ENCODE assay signal across 14 cellular contexts in the genomic region with DNA sequence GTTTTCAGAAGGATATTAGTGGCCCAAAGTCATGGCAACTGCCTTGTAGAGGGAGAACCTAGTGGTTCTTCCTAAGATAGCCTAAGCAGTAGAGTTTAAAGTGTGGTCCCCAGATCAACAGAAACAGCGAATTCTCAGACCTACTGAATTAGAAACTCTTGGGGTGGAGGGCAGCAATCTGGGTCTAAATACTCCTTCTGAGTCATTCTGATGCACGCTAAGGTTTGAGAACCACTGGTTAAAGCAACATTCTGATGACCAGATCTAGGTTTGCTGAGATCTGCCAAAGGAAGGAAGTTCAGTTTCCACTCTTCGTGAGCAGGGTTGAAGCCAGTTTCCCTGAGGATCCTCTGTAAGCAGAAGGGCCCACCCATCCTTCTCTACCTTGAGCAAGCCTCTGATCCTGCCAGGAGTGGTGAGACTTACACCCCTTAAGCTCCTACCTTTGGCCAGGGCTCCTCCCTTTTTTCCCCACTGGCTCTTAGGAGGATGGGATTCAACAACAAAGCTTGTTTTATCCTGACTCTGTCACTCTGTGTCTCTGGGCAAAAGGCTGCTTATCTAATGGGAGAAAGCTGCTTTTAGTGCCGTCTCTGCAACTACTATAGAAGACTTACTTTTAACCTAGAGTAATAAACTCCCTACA. TPM values are rescaled to one million over a fixed set of nuclear protein-coding genes. Genes with fewer than 3 reads are reported as not detected.
DNase-seq lines count a peak whose midpoint lies in the region; ATAC-seq, FAIRE-seq and TF ChIP-seq lines count a peak whose summit lies in the region.
"Had no signal": no experiment of that assay in that cellular context is flagged by ENCODE, and none has a peak within 500 bp of the region (broad histone marks: within the 10 kb centered on the region; RNA-seq: fewer than 3 reads in every experiment).

No MANE protein-coding gene starts in this region.

- H3K27me3 Mint-ChIP-seq in astrocyte (ENCODE audit: low read depth, unreplicated experiment) = no peaks in the 10 kb centered on the region

- 55 to 62% methylated on average over 4 of the region's 4 CpGs for WGBS in GM23248 (ENCODE audit: low coverage in 1 of 2, low lambda C conversion rate in 2 of 2, missing lambda C conversion rate in 2 of 2), 2 experiments

- H3K79me2 ChIP-seq in astrocyte (ENCODE audit: insufficient read depth, low read length) (no peaks in the 10 kb centered on the region), GM23248 (ENCODE audit: insufficient read depth) (no peaks in the 10 kb centered on the region)

- peak overlapping the region; percentile 27 for H2AFZ ChIP-seq in astrocyte (ENCODE audit: low read depth, low read length)
- no peak overlapping the region for H2AFZ ChIP-seq in GM23248

- H3K4me2 ChIP-seq in astrocyte (ENCODE audit: low read length) = no peak overlapping the region
- no peak overlapping the region for H3K4me2 ChIP-seq in GM23248 (ENCODE audit: unreplicated experiment)

- H3K27me3 ChIP-seq in astrocyte (ENCODE audit: insufficient read depth, low read length) = no peaks in the 10 kb centered on the region
- H3K27me3 ChIP-seq in GM23248 (replicated peaks; ENCODE audit: insufficient read depth) = 0 out of 2 replicates have a peak, but pooled peaks cover 3% of the 10 kb centered on the region

- H3K4me1 ChIP-seq in astrocyte (ENCODE audit: insufficient read depth, low read length) (peaks cover 3% of the 10 kb centered on the region), GM23248 (ENCODE audit: insufficient read depth) (no peaks in the 10 kb centered on the region)
- H3K4me1 ChIP-seq: psoas muscle had no signal

- H3F3A ChIP-seq in GM23248 (ENCODE audit: insufficient read depth) = no peaks in the 10 kb centered on the region

- H4K20me1 ChIP-seq in astrocyte (ENCODE audit: insufficient read depth, low read length) (no peaks in the 10 kb centered on the region), GM23248 (ENCODE audit: insufficient read depth) (no peaks in the 10 kb centered on the region)

- H3K9me3 ChIP-seq in astrocyte (ENCODE audit: insufficient read depth, low read depth, low read length) (no peaks in the 10 kb centered on the region), GM23248 (ENCODE audit: low read depth) (no peaks in the 10 kb centered on the region)
- H3K9me3 ChIP-seq: psoas muscle had no signal

- TF ChIP-seq CTCF in astrocyte (IDR thresholded peaks at IDR 0.05; ENCODE audit: insufficient read depth, low read depth, low read length) = no peak

- FAIRE-seq in astrocyte (lab: Jason Lieb, UNC) = no peak

- H3K27ac Mint-ChIP-seq in astrocyte (ENCODE audit: unreplicated experiment) = no peak overlapping the region

- peaks cover 7% of the 10 kb centered on the region for H3K4me1 Mint-ChIP-seq in astrocyte (ENCODE audit: low read depth, unreplicated experiment)

- in situ Hi-C loops in GM23248 (cut with MboI) = no loop called here

- H3K9ac ChIP-seq in astrocyte (ENCODE audit: low read length) (no peak overlapping the region), GM23248 (no peak overlapping the region)

- H3K27ac ChIP-seq in astrocyte (ENCODE audit: low read depth, low read length) = no peak overlapping the region
- no peak overlapping the region for H3K27ac ChIP-seq in GM23248
- H3K27ac ChIP-seq: coronary artery, psoas muscle had no signal

- no peaks in the 10 kb centered on the region for H3K9me2 ChIP-seq in GM23248 (ENCODE audit: insufficient read depth)

- peak; percentile 73 for ATAC-seq in GM18511 (IDR thresholded peaks at IDR 0.05; ENCODE audit: unreplicated experiment)
- ATAC-seq in GM21381 (IDR thresholded peaks at IDR 0.05; ENCODE audit: unreplicated experiment) = peak; percentile 66
- ATAC-seq in HG03095 (IDR thresholded peaks at IDR 0.05; ENCODE audit: unreplicated experiment) = peak; percentile 80
- ATAC-seq: psoas muscle had no signal

- H3K9me3 Mint-ChIP-seq in astrocyte (ENCODE audit: unreplicated experiment) = no peaks in the 10 kb centered on the region

- H3K4me3 ChIP-seq in astrocyte (ENCODE audit: insufficient read depth, low read depth, low read length) (no peak overlapping the region), GM23248 (no peak overlapping the region)
- H3K4me3 ChIP-seq: coronary artery, psoas muscle had no signal

- no peak overlapping the region for H3K4me3 Mint-ChIP-seq in astrocyte (ENCODE audit: unreplicated experiment)

- H3K36me3 ChIP-seq in astrocyte (ENCODE audit: insufficient read depth, low read length) (no peaks in the 10 kb centered on the region), GM23248 (ENCODE audit: low read depth) (no peaks in the 10 kb centered on the region)

- no peak for DNase-seq in astrocyte (ENCODE audit: low read depth)
- no peak for DNase-seq in NCI-H2029 treated with DMSO at 0.1 percent for 48 hours (lab: John Stamatoyannopoulos, UW)
- DNase-seq in amniotic stem cell (lab: John Stamatoyannopoulos, UW) = no peak
- no peak for DNase-seq in GM23248
- DNase-seq in HuH-7.5 (ENCODE audit: low spot score) = no peak
- DNase-seq: activated gamma-delta T cell, mammary epithelial cell, NCI-H1436 treated with DMSO at 0.1 percent for 48 hours, psoas muscle, T1000 had no signal

- H3K36me3 Mint-ChIP-seq in astrocyte (ENCODE audit: low read depth, unreplicated experiment) = no peaks in the 10 kb centered on the region

RNA-seq across cellular contexts. Expression of a gene that starts 26.8 kb away (rescaled TPM):
- 23.0 and 25.3 TPM in 2 replicates for total RNA-seq in astrocyte
- total RNA-seq in GM23248 (2014; rRNA removed; shearing (Covaris generic)) = 19.6 and 25.4 TPM in 2 replicates
- 17.4 and 20.5 TPM in 2 replicates for polyA plus RNA-seq in GM23248 (2016; fragmentation: Nextera tagmentation; extraction: Ambion mirVana)
